8 cellular contexts compared by ENCODE assay signal in the genomic region with DNA sequence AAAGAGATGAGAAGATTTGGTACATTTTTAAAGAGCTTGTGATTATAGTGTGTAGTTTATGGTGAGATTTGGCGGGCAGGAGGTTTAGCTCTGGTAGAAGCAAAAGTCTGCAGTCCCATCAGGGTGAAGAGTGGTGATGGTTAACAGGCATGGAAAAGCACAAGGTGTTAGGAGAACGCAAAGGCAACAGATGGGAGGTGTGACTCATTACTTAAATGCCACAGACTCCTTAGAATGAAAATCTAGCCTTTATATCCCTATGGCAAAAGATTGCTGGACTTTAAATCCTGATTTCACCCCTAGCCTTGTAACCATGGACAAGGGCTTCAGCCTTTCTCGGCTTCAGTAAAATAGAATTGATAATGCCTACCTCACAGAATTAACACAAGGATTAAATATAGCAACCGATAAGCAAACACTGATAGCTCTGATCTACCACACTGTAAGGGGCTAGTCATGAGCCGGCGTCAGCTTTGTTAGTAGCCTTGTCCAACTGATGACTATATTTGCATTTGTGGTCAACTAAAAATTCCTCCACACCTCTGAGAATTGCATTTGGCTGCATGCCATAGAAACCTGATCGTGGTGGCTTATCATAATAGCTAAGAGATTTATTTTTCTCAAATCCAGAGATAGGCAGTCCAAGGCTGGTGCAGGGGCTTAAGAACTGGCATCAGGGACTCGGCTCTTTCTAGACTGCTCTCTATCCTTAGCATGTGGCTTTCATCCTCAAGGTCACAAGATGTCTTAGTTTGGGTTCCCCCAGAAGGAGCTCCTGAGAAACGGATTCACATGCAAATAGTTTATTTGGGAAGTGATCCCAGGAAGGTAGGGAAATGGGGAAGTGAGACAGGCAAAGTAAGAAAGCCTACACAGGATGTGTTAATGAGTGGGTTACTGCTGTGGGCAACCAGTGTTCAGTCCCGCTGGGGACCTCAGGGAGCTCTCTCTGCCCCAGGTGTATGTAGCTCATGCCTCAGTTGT. TPM values are rescaled to one million over a fixed set of nuclear protein-coding genes. Genes with fewer than 3 reads are reported as not detected.
A peak's percentile ranks its signal among the peaks of the same experiment; 100 is the strongest.
DNase-seq lines count a peak whose midpoint lies in the region; ATAC-seq, FAIRE-seq and TF ChIP-seq lines count a peak whose summit lies in the region.

No MANE protein-coding gene starts in this region.

- no peaks in the 10 kb centered on the region for H3K9me3 Mint-ChIP-seq in GM23338

- H3K9me2 ChIP-seq in GM23338 (ENCODE audit: insufficient read depth), result no peaks in the 10 kb centered on the region

- ATAC-seq in GM18520 (IDR thresholded peaks at IDR 0.05; ENCODE audit: unreplicated experiment) (peak; percentile 40), GM23338 (peak; percentile 55)

- no peak overlapping the region for H3K4me3 Mint-ChIP-seq in GM23338

- TF ChIP-seq CTCF in GM23338 (conservative IDR thresholded peaks at IDR 0.05; ENCODE audit: low read depth in 2 of 2) (no peak), fibroblast of pulmonary artery (IDR thresholded peaks at IDR 0.05; ENCODE audit: low read length, missing control alignments) (no peak), spleen (IDR thresholded peaks at IDR 0.05 in 8 of 11, conservative IDR thresholded peaks at IDR 0.05 in 3 of 11) (no peak)

- in situ Hi-C loops in KBM-7 (cut with MboI; ENCODE audit: low pct_unique_long_range_greater_than_20kb, low sequenced_read_pairs), result loop anchor here (25.0 kb wide), 1 partner anchor 354 kb away; no protein-coding TSS in a partner anchor

- peaks cover under 1% of the 10 kb centered on the region; the same call in 2 of the 3 replicates for H3K36me3 Mint-ChIP-seq in GM23338 (ENCODE audit: low read depth)

- H4K20me1 ChIP-seq in GM23338 (replicated peaks; ENCODE audit: insufficient read depth), result peaks cover 20% of the 10 kb centered on the region

- no peaks in the 10 kb centered on the region; the same call in 1 of the 2 replicates for H3F3A ChIP-seq in GM23338 (replicated peaks; ENCODE audit: low read depth)

- TF ChIP-seq POLR2A in spleen (IDR thresholded peaks at IDR 0.05), result no peak

- H2AFZ ChIP-seq in GM23338, result no peak overlapping the region

- H3K4me2 ChIP-seq in GM23338, result peak overlapping the region; percentile 40; the same call in 1 of the 2 replicates

- H3K79me2 ChIP-seq in GM23338 (replicated peaks; ENCODE audit: insufficient read depth), result no peaks in the 10 kb centered on the region

- H3K4me1 Mint-ChIP-seq in GM23338, result peaks cover 16% of the 10 kb centered on the region

- H3K36me3 ChIP-seq in GM23338 (ENCODE audit: insufficient read depth), result no peaks in the 10 kb centered on the region
- peaks cover 0 to 39% (median 15%) of the 10 kb centered on the region in 6 donors for H3K36me3 ChIP-seq in spleen

- intact Hi-C loops in spleen (cut with DNase I; ENCODE audit: low total_unique reads), result no loop called here

- H3K4me3 ChIP-seq in GM23338 (no peak overlapping the region), fibroblast of pulmonary artery (replicated peaks; ENCODE audit: low read depth, low read length) (no peak overlapping the region), spleen (no peak overlapping the region)

- 69 to 83% (median 73%) methylated on average over 10 of the region's 10 CpGs for WGBS in spleen, 5 donors

- H3K27ac ChIP-seq in GM23338 (ENCODE audit: low read depth) (0 out of 2 replicates have a peak overlapping the region, but pooled peaks have one; percentile 15), spleen (no peak overlapping the region)

- FAIRE-seq in urothelium cell line (lab: Jason Lieb, UNC), result no peak

- no peak for DNase-seq in GM23338 (ENCODE audit: low spot score)
- DNase-seq in NAMALWA (ENCODE audit: low spot score), result peak; percentile 50
- DNase-seq in fibroblast of pulmonary artery (ENCODE audit: low read depth), result peak; percentile 21
- DNase-seq in KBM-7, result no peak
- no peak for DNase-seq in urothelium cell line (ENCODE audit: low spot score)
- no peak for DNase-seq in cerebellar nuclear complex (lab: John Stamatoyannopoulos, UW)
- DNase-seq in spleen, result no peak

- H3K4me1 ChIP-seq in GM23338 (ENCODE audit: insufficient read depth) (peaks cover 13% of the 10 kb centered on the region), spleen (peaks cover 0 to 24% (median 13%) of the 10 kb centered on the region in 6 donors)

- no peaks in the 10 kb centered on the region for H3K9me3 ChIP-seq in spleen

- no peak overlapping the region for H3K27ac Mint-ChIP-seq in GM23338

- peaks cover 2% of the 10 kb centered on the region for H3K27me3 Mint-ChIP-seq in GM23338 (ENCODE audit: insufficient read depth, low read depth, poor library complexity)

- H3K27me3 ChIP-seq in GM23338 (ENCODE audit: insufficient read depth) (no peaks in the 10 kb centered on the region), spleen (replicated peaks in 1 of 7) (no peaks in the 10 kb centered on the region)

TF ChIP-seq in GM23338, 12 proteins besides CTCF, POLR2A, EP300 and RAD21 (continues in another document):
- TF ChIP-seq ZNF114 (CRISPR knock-in tag; IDR thresholded peaks at IDR 0.05) (no peak), REST (IDR thresholded peaks at IDR 0.05; ENCODE audit: unreplicated experiment) (no peak), CREB1 (CRISPR knock-in tag; IDR thresholded peaks at IDR 0.05; ENCODE audit: low read depth) (no peak), STAT1 (IDR thresholded peaks at IDR 0.05; ENCODE audit: unreplicated experiment) (no peak), EZH2 (IDR thresholded peaks at IDR 0.05; ENCODE audit: low read depth, unreplicated experiment) (no peak), ZNF331 (CRISPR knock-in tag; IDR thresholded peaks at IDR 0.05; ENCODE audit: low read depth) (no peak), NANOG (IDR thresholded peaks at IDR 0.05; ENCODE audit: borderline replicate concordance) (no peak), EZH2phosphoT487 (IDR thresholded peaks at IDR 0.05; ENCODE audit: unreplicated experiment) (no peak), JUNB (IDR thresholded peaks at IDR 0.05; ENCODE audit: unreplicated experiment) (no peak), POLR2AphosphoS5 (IDR thresholded peaks at IDR 0.05; ENCODE audit: low read depth) (no peak)
- TF ChIP-seq, protein P1, sequence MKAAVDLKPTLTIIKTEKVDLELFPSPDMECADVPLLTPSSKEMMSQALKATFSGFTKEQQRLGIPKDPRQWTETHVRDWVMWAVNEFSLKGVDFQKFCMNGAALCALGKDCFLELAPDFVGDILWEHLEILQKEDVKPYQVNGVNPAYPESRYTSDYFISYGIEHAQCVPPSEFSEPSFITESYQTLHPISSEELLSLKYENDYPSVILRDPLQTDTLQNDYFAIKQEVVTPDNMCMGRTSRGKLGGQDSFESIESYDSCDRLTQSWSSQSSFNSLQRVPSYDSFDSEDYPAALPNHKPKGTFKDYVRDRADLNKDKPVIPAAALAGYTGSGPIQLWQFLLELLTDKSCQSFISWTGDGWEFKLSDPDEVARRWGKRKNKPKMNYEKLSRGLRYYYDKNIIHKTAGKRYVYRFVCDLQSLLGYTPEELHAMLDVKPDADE (IDR thresholded peaks at IDR 0.05), result no peak

RNA-seq across cellular contexts. Expression of gene MFAP3, which starts 19.6 kb away (rescaled TPM):
- 47.5 and 51.3 TPM in 2 replicates for total RNA-seq in GM23338 (2014; rRNA removed; shearing (Covaris generic))
- polyA plus RNA-seq in GM23338 (2016; fragmentation: Nextera tagmentation; extraction: Ambion mirVana), result 1.3 and 2.9 TPM in 2 replicates
- total RNA-seq in spleen, result 10 to 100 TPM; 31.3 to 64.6 (median 37.0) TPM
- 1 to 10 TPM; 1.8 to 3.8 (median 2.1) TPM for polyA plus RNA-seq in spleen

RNA-seq across cellular contexts. Expression of gene FAM114A2, which starts 19.6 kb away (rescaled TPM):
- total RNA-seq in GM23338 (2014; rRNA removed; shearing (Covaris generic)), result 5.8 and 10.5 TPM in 2 replicates
- polyA plus RNA-seq in GM23338 (2016; fragmentation: Nextera tagmentation; extraction: Ambion mirVana), result 4.7 and 4.9 TPM in 2 replicates
- total RNA-seq in spleen, result 10 to 100 TPM; 28.3 to 37.3 (median 35.1) TPM
- polyA plus RNA-seq in spleen, result 1 to 10 TPM; 6.3 to 8.5 (median 6.7) TPM

Comparison
In these comparisons a context has a peak if more than half of its experiments do, and no peak if none do; other contexts are left out.
1. DNase-seq: peak in NAMALWA (single experiment) and fibroblast of pulmonary artery (single experiment); none in GM23338 (single experiment), KBM-7 (single experiment), urothelium cell line (single experiment), cerebellar nuclear complex (0 of 2) and spleen (single experiment).